ENCODE assay signal across 8 cellular contexts in genomic region chr6:158703840-158704822, GRCh38. TPM values are rescaled to one million over a fixed set of nuclear protein-coding genes. Genes with fewer than 3 reads are reported as not detected.
DNase-seq lines count a peak whose midpoint lies in the region; ATAC-seq and TF ChIP-seq lines count a peak whose summit lies in the region.

No MANE protein-coding gene starts in this region.

- POLR2A ChIA-PET in CD8-positive, alpha-beta T cell (lab: Charles Lee) = interaction anchor here (1.2 to 1.3 kb wide), 2 partner anchors 266 to 269 kb away, joined by 3 to 4 read pairs; no protein-coding TSS in a partner anchor
- POLR2A ChIA-PET in OCI-LY7 (lab: Charles Lee) = interaction anchor here (0.8 kb wide), 1 partner anchor 199 kb away, joined by 3 read pairs; no protein-coding TSS in a partner anchor

- no peaks in the 10 kb centered on the region for H4K20me1 ChIP-seq in OCI-LY7 (ENCODE audit: insufficient read depth, low read length)

- no peaks in the 10 kb centered on the region for H3K9me2 ChIP-seq in OCI-LY7 (ENCODE audit: insufficient read depth, low read length)

- H3K36me3 ChIP-seq in CD8-positive, alpha-beta T cell (ENCODE audit: insufficient read depth, low read length) = no peaks in the 10 kb centered on the region
- no peaks in the 10 kb centered on the region for H3K36me3 ChIP-seq in OCI-LY7 (ENCODE audit: insufficient read depth, low read length)

- peaks cover 8% of the 10 kb centered on the region for H3K4me1 ChIP-seq in CD8-positive, alpha-beta T cell (ENCODE audit: insufficient read depth, low read length)
- H3K4me1 ChIP-seq in OCI-LY7 (ENCODE audit: insufficient read depth, low read length, poor library complexity, severe bottlenecking) = peaks cover 30% of the 10 kb centered on the region

- no peaks in the 10 kb centered on the region for H3K9me3 ChIP-seq in CD8-positive, alpha-beta T cell (ENCODE audit: low read length)
- no peaks in the 10 kb centered on the region for H3K9me3 ChIP-seq in OCI-LY7 (ENCODE audit: low read length)

- H3K27ac ChIP-seq in CD8-positive, alpha-beta T cell (ENCODE audit: low read depth, low read length) = no peak overlapping the region
- no peak overlapping the region for H3K27ac ChIP-seq in OCI-LY7 (ENCODE audit: low read depth, low read length, poor library complexity, severe bottlenecking)

- H3K4me3 Mint-ChIP-seq in CD8-positive, alpha-beta T cell = peak overlapping the region; percentile 81

- H3K36me3 Mint-ChIP-seq in CD8-positive, alpha-beta T cell = peaks cover 20% of the 10 kb centered on the region

- peak; percentile 97 for ATAC-seq in CD8-positive, alpha-beta T cell
- ATAC-seq in GM19438 (IDR thresholded peaks at IDR 0.05; ENCODE audit: low read depth, unreplicated experiment) (peak; percentile 90), HG03521 (IDR thresholded peaks at IDR 0.05; ENCODE audit: unreplicated experiment) (peak; percentile 95), esophagus mucosa (peak; percentile 98)

- H3K79me2 ChIP-seq in OCI-LY7 (ENCODE audit: insufficient read depth, low read depth, low read length) = no peaks in the 10 kb centered on the region

- peak; percentile 98 for TF ChIP-seq CTCF in CD8-positive, alpha-beta T cell (IDR thresholded peaks at IDR 0.05)
- peak; percentile 99 for TF ChIP-seq CTCF in OCI-LY7 (conservative IDR thresholded peaks at IDR 0.05; ENCODE audit: low read length)

- CTCF ChIA-PET in CD8-positive, alpha-beta T cell (lab: Charles Lee) = interaction anchor here (0.6 to 5.6 kb wide), 47 partner anchors 11 to 430 kb away, joined by 3 to 140 read pairs (median 4); partner anchors contain the start of gene RSPH3
- CTCF ChIA-PET in OCI-LY7 (lab: Charles Lee; ENCODE audit: unreplicated experiment) = interaction anchor here (0.6 kb wide), 1 partner anchor 503 kb away, joined by 3 read pairs; no protein-coding TSS in a partner anchor

- H3K4me1 Mint-ChIP-seq in CD8-positive, alpha-beta T cell (ENCODE audit: low read depth) = peaks cover 9% of the 10 kb centered on the region

- no peaks in the 10 kb centered on the region for H3K27me3 ChIP-seq in CD8-positive, alpha-beta T cell (ENCODE audit: insufficient read depth, low read length)

- peak overlapping the region; percentile 77 for H3K4me2 ChIP-seq in OCI-LY7 (ENCODE audit: low read length)

- DNase-seq in CD8-positive, alpha-beta T cell = peak; percentile 66 to 89 (median 71)
- DNase-seq in OCI-LY7 (ENCODE audit: low spot score) (peak; percentile 85), myocyte (ENCODE audit: low read depth) (peak; percentile 90)
- DNase-seq in activated T-cell treated with anti-CD3 and anti-CD28 coated beads, Interleukin-2, amount 50 U/mL, for 1 hour = peak; percentile 84
- peak; percentile 42 to 58 for DNase-seq in stimulated activated CD8-positive, alpha-beta memory T cell treated with anti-CD3 and anti-CD28 coated beads, Interleukin-7, amount 100 ng/mL, for 48 hours (ENCODE audit: extremely low read depth in 1 of 2, low read depth in 1 of 2)

- H3K4me3 ChIP-seq in CD8-positive, alpha-beta T cell (ENCODE audit: low read depth, low read length) = peak overlapping the region; percentile 60
- H3K4me3 ChIP-seq in OCI-LY7 (ENCODE audit: low read depth, low read length, poor library complexity, severe bottlenecking) = peak overlapping the region; percentile 51

- no peaks in the 10 kb centered on the region for H3K9me3 Mint-ChIP-seq in CD8-positive, alpha-beta T cell

- peak overlapping the region; percentile 89 for H2AFZ ChIP-seq in OCI-LY7 (ENCODE audit: low read length)

- intact Hi-C loops in CD8-positive, alpha-beta T cell (cut with DNase I, micrococcal nuclease) = loop anchor here (1.0 to 10.0 kb wide), 6 partner anchors 58 to 431 kb away; no protein-coding TSS in a partner anchor
- intact Hi-C loops in OCI-LY7 (cut with micrococcal nuclease; ENCODE audit: unreplicated experiment) = loop anchor here (1.0 to 10.0 kb wide), 5 partner anchors 49 to 431 kb away; no protein-coding TSS in a partner anchor

- no peaks in the 10 kb centered on the region for H3K27me3 Mint-ChIP-seq in CD8-positive, alpha-beta T cell (ENCODE audit: low read depth)

- peak overlapping the region; percentile 79 for H3K27ac Mint-ChIP-seq in CD8-positive, alpha-beta T cell

- BruUV-seq in OCI-LY7 (replicated peaks; lab: Mats Ljungman, UMichigan) = no TSS peak

RNA-seq across cellular contexts. Expression of gene SYTL3, which starts 54.3 kb away (rescaled TPM):
- total RNA-seq in CD8-positive, alpha-beta T cell = 10 to 100 TPM; 38.2 to 44.6 TPM
- 0.32 TPM in 1 of 2 replicates, not detected in the other for total RNA-seq in OCI-LY7 (2014; rRNA removed; shearing (Covaris generic))
- 0.89 TPM in 2 replicates for total RNA-seq in OCI-LY7 (2022)
- 1.7 TPM for total RNA-seq in esophagus mucosa
- 6.9 and 7.1 TPM in 2 replicates for total RNA-seq in myocyte
- 2.0 TPM for polyA plus RNA-seq in myocyte (2012)

RNA-seq across cellular contexts. Expression of gene DYNLT1, which starts 59.6 kb away (rescaled TPM):
- total RNA-seq in CD8-positive, alpha-beta T cell = 100 to 1,000 TPM; 109 TPM
- total RNA-seq in OCI-LY7 (2014; rRNA removed; shearing (Covaris generic)) = 23.9 and 29.3 TPM in 2 replicates
- total RNA-seq in OCI-LY7 (2022) = 45.8 and 49.2 TPM in 2 replicates
- 143 TPM for total RNA-seq in esophagus mucosa
- 57.3 and 84.8 TPM in 2 replicates for total RNA-seq in myocyte
- polyA plus RNA-seq in myocyte (2012) = 238 TPM
